7 cellular contexts compared by ENCODE assay signal in the genomic region with DNA sequence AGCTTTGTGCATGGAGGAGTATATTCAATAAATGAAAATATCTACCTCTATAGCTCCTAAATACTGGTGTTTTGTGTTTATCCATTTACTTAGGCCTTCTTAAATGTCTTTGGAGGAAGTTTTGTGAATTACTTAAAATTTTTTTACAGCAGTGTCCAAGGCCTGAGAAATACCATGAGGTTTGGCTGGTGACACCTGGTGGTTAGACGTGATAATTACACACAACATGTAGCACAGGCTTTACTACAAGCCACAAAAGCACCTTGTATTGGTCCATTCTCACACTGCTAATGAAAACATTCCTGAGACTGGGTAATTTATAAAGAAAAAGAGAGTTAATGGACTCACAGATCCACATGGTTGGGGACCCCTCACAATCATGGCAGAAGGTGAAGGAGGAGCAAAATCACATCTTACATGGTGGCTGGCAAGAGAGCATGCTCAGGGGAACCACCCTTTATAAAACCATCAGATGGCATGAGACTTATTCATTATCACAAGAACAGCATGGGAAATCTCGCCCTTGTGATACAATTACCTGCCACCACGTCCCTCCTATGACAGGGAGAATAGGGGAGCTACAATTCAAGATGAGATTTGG. TPM values are rescaled to one million over a fixed set of nuclear protein-coding genes. Genes with fewer than 3 reads are reported as not detected.
DNase-seq lines count a peak whose midpoint lies in the region; ATAC-seq lines count a peak whose summit lies in the region.

No MANE protein-coding gene starts in this region.

- H3K9ac ChIP-seq in skeletal muscle satellite cell (ENCODE audit: low read depth, low read length), result peak overlapping the region; percentile 28

- H3K4me2 ChIP-seq in skeletal muscle satellite cell (ENCODE audit: low read length), result peak overlapping the region; percentile 8

- intact Hi-C loops in right cardiac atrium (cut with DNase I), result loop anchor here in 3 of 4 donors (2.0 to 10.0 kb wide), 5 partner anchors 61 to 281 kb away; no protein-coding TSS in a partner anchor

- DNase-seq in GM04503 (ENCODE audit: low read depth), result peak; percentile 7
- peak; percentile 26 for DNase-seq in HK-2 (ENCODE audit: unreplicated experiment)
- peak; percentile 74 for DNase-seq in OCI-M1 (lab: John Stamatoyannopoulos, UW)
- DNase-seq in amniotic stem cell (lab: John Stamatoyannopoulos, UW), result peak; percentile 11
- DNase-seq in right cardiac atrium, result no peak

- no peak overlapping the region for H3K27ac ChIP-seq in right cardiac atrium (ENCODE audit: low read length)

- H3K4me3 ChIP-seq in right cardiac atrium (ENCODE audit: low read length) (no peak overlapping the region), skeletal muscle satellite cell (ENCODE audit: low read length) (no peak overlapping the region)

- no peaks in the 10 kb centered on the region for H3K4me1 ChIP-seq in right cardiac atrium (ENCODE audit: control insufficient read depth, insufficient read depth, low read length)
- H3K4me1 ChIP-seq in skeletal muscle satellite cell (ENCODE audit: control insufficient read depth, insufficient read depth, low read length), result peaks cover 7% of the 10 kb centered on the region

- H3K27me3 ChIP-seq in right cardiac atrium (ENCODE audit: control insufficient read depth, insufficient read depth), result no peaks in the 10 kb centered on the region
- no peaks in the 10 kb centered on the region for H3K27me3 ChIP-seq in skeletal muscle satellite cell (ENCODE audit: control insufficient read depth, insufficient read depth, low read length)

- H3K9me3 ChIP-seq in right cardiac atrium (ENCODE audit: control insufficient read depth, low read length) (no peaks in the 10 kb centered on the region), skeletal muscle satellite cell (replicated peaks; ENCODE audit: low read length) (no peaks in the 10 kb centered on the region)

- peak; percentile 89 for ATAC-seq in GM21423 (IDR thresholded peaks at IDR 0.05; ENCODE audit: unreplicated experiment)
- peak; percentile 71 to 81 for ATAC-seq in right cardiac atrium

- 16% methylated on average over 3 of the region's 3 CpGs for WGBS in right cardiac atrium

- H3K36me3 ChIP-seq in skeletal muscle satellite cell (ENCODE audit: insufficient read depth, low read length), result no peaks in the 10 kb centered on the region

RNA-seq across cellular contexts. Expression of a gene that starts 20.6 kb away (rescaled TPM):
- total RNA-seq in right cardiac atrium, result under 1 TPM in 2 of 4 donors, not detected in 2; 0.41 to 0.42 TPM
- polyA plus RNA-seq in right cardiac atrium, result not detected
- not detected in 2 replicates for total RNA-seq in skeletal muscle satellite cell (2012; rRNA removed)

RNA-seq across cellular contexts. Expression of a gene that starts 59.4 kb away (rescaled TPM):
- total RNA-seq in right cardiac atrium, result not detected
- polyA plus RNA-seq in right cardiac atrium, result not detected
- not detected in 2 replicates for total RNA-seq in skeletal muscle satellite cell (2012; rRNA removed)

Comparison
In these comparisons a context has a peak if more than half of its experiments do, and no peak if none do; other contexts are left out.
1. DNase-seq: peak in GM04503 (single experiment), HK-2 (single experiment), OCI-M1 (single experiment) and amniotic stem cell (single experiment); none in right cardiac atrium (0 of 3).